In the genomic region with DNA sequence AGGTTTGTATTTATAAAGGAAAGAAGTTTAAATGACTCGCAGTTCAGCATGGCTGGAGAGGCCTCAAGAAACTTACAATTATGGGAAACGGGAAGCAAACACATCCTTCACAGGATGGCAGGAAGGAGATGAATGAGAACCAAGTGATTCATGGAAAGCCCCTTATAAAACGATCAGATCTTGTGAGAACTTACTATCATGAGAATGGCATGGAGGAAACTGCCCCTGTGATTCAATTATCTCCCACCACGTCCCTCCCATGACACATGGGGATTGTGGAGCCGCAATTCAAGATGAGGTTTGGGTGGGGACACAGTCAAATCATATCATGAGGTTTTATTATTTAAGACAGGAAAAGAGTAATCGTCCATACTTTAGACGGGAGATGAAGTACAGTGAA, we compare ENCODE assay signal across 1 cellular context.
TF ChIP-seq lines count a peak whose summit lies in the region.

No MANE protein-coding gene starts in this region.

TF ChIP-seq in GM23338, 12 proteins besides CTCF, POLR2A, EP300 and RAD21 (continued from another document):
- TF ChIP-seq, protein P1, sequence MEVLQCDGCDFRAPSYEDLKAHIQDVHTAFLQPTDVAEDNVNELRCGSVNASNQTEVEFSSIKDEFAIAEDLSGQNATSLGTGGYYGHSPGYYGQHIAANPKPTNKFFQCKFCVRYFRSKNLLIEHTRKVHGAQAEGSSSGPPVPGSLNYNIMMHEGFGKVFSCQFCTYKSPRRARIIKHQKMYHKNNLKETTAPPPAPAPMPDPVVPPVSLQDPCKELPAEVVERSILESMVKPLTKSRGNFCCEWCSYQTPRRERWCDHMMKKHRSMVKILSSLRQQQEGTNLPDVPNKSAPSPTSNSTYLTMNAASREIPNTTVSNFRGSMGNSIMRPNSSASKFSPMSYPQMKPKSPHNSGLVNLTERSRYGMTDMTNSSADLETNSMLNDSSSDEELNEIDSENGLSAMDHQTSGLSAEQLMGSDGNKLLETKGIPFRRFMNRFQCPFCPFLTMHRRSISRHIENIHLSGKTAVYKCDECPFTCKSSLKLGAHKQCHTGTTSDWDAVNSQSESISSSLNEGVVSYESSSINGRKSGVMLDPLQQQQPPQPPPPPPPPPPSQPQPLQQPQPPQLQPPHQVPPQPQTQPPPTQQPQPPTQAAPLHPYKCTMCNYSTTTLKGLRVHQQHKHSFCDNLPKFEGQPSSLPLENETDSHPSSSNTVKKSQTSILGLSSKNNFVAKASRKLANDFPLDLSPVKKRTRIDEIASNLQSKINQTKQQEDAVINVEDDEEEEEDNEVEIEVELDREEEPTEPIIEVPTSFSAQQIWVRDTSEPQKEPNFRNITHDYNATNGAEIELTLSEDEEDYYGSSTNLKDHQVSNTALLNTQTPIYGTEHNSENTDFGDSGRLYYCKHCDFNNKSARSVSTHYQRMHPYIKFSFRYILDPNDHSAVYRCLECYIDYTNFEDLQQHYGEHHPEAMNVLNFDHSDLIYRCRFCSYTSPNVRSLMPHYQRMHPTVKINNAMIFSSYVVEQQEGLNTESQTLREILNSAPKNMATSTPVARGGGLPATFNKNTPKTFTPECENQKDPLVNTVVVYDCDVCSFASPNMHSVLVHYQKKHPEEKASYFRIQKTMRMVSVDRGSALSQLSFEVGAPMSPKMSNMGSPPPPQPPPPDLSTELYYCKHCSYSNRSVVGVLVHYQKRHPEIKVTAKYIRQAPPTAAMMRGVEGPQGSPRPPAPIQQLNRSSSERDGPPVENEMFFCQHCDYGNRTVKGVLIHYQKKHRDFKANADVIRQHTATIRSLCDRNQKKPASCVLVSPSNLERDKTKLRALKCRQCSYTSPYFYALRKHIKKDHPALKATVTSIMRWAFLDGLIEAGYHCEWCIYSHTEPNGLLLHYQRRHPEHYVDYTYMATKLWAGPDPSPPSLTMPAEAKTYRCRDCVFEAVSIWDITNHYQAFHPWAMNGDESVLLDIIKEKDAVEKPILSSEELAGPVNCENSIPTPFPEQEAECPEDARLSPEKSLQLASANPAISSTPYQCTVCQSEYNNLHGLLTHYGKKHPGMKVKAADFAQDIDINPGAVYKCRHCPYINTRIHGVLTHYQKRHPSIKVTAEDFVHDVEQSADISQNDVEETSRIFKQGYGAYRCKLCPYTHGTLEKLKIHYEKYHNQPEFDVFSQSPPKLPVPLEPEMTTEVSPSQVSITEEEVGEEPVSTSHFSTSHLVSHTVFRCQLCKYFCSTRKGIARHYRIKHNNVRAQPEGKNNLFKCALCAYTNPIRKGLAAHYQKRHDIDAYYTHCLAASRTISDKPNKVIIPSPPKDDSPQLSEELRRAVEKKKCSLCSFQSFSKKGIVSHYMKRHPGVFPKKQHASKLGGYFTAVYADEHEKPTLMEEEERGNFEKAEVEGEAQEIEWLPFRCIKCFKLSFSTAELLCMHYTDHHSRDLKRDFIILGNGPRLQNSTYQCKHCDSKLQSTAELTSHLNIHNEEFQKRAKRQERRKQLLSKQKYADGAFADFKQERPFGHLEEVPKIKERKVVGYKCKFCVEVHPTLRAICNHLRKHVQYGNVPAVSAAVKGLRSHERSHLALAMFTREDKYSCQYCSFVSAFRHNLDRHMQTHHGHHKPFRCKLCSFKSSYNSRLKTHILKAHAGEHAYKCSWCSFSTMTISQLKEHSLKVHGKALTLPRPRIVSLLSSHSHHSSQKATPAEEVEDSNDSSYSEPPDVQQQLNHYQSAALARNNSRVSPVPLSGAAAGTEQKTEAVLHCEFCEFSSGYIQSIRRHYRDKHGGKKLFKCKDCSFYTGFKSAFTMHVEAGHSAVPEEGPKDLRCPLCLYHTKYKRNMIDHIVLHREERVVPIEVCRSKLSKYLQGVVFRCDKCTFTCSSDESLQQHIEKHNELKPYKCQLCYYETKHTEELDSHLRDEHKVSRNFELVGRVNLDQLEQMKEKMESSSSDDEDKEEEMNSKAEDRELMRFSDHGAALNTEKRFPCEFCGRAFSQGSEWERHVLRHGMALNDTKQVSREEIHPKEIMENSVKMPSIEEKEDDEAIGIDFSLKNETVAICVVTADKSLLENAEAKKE (CRISPR knock-in tag; IDR thresholded peaks at IDR 0.05): no peak
- no peak for TF ChIP-seq POLR2AphosphoS5 (IDR thresholded peaks at IDR 0.05; ENCODE audit: low read depth)
- no peak for TF ChIP-seq CREB1 (CRISPR knock-in tag; IDR thresholded peaks at IDR 0.05; ENCODE audit: low read depth)
- TF ChIP-seq EZH2phosphoT487 (IDR thresholded peaks at IDR 0.05; ENCODE audit: unreplicated experiment): no peak
